Comparison of ENCODE assay signal across 27 cellular contexts in genomic region chr12:64173456-64173855, GRCh38. TPM values are rescaled to one million over a fixed set of nuclear protein-coding genes. Genes with fewer than 3 reads are reported as not detected.
DNase-seq lines count a peak whose midpoint lies in the region; ATAC-seq and TF ChIP-seq lines count a peak whose summit lies in the region.
"Had no signal": no experiment of that assay in that cellular context is flagged by ENCODE, and none has a peak within 500 bp of the region (broad histone marks: within the 10 kb centered on the region; RNA-seq: fewer than 3 reads in every experiment).

No MANE protein-coding gene starts in this region.

- WGBS in trophoblast cell (ENCODE audit: extremely low coverage, insufficient coverage, insufficient read length), result no CpG with 5 or more reads among the region's 3 CpGs
- WGBS in esophagus squamous epithelium, 2 donors, result 85 to 88% methylated on average over 3 of the region's 3 CpGs

- H2AK5ac ChIP-seq in trophoblast cell (ENCODE audit: low read length), result no peak overlapping the region

- H3K36me3 ChIP-seq in HCT116 (ENCODE audit: control insufficient read depth in 1 of 2, insufficient read depth in 2 of 2, low read length in 2 of 2) (no peaks in the 10 kb centered on the region), trophoblast cell (ENCODE audit: control insufficient read depth in 1 of 2, insufficient read depth in 2 of 2, low read length in 2 of 2) (no peaks in the 10 kb centered on the region), esophagus squamous epithelium (no peaks in the 10 kb centered on the region)
- H3K36me3 ChIP-seq: heart left ventricle, thyroid gland had no signal

- H3K27me3 ChIP-seq in HCT116 (ENCODE audit: insufficient read depth, low read length) (no peaks in the 10 kb centered on the region), trophoblast cell (ENCODE audit: insufficient read depth, low read length) (no peaks in the 10 kb centered on the region), esophagus squamous epithelium (no peaks in the 10 kb centered on the region)
- H3K27me3 ChIP-seq: heart left ventricle, thyroid gland had no signal

- H3K4me3 ChIP-seq in HCT116 (replicated peaks in 1 of 2; ENCODE audit: low read depth in 1 of 2, low read length in 2 of 2), result no peak overlapping the region
- no peak overlapping the region for H3K4me3 ChIP-seq in trophoblast cell (ENCODE audit: low read depth, low read length)
- no peak overlapping the region for H3K4me3 ChIP-seq in esophagus squamous epithelium
- H3K4me3 ChIP-seq: heart left ventricle, thyroid gland had no signal

- no peak for ATAC-seq in HCT116
- ATAC-seq in GM19455 (IDR thresholded peaks at IDR 0.05; ENCODE audit: unreplicated experiment), result no peak
- ATAC-seq: activated CD4-positive, CD25-positive, alpha-beta regulatory T cell treated with anti-CD3 and anti-CD28 coated beads, Interleukin-2, amount 50 U/mL, for 24 hours; esophagus mucosa; heart left ventricle had no signal

- TF ChIP-seq CTCF in HCT116 (IDR thresholded peaks at IDR 0.05 in 2 of 3, conservative IDR thresholded peaks at IDR 0.05 in 1 of 3; ENCODE audit: borderline replicate concordance in 1 of 3, insufficient read depth in 1 of 3, low read depth in 2 of 3, low read length in 2 of 3) (no peak), esophagus squamous epithelium (IDR thresholded peaks at IDR 0.05) (no peak)

- no peak overlapping the region for H3K4ac ChIP-seq in trophoblast cell (ENCODE audit: low read depth, low read length)

- H4K12ac ChIP-seq in trophoblast cell (ENCODE audit: low read depth, low read length), result no peak overlapping the region

- no peaks in the 10 kb centered on the region for H4K20me1 ChIP-seq in HCT116 (ENCODE audit: insufficient read depth)

- H2BK5ac ChIP-seq in trophoblast cell (ENCODE audit: low read depth, low read length, poor library complexity), result no peak overlapping the region

- H3K18ac ChIP-seq in trophoblast cell (ENCODE audit: low read length), result no peak overlapping the region

- no peak overlapping the region for H3K27ac ChIP-seq in HCT116 (ENCODE audit: low read depth, low read length)
- H3K27ac ChIP-seq in epithelial cell of prostate, result peak overlapping the region; percentile 91
- no peak overlapping the region for H3K27ac ChIP-seq in trophoblast cell (ENCODE audit: low read depth, low read length)
- H3K27ac ChIP-seq in esophagus squamous epithelium, result no peak overlapping the region
- H3K27ac ChIP-seq: C4-2B, heart left ventricle, KMS-11, thyroid gland had no signal

- POLR2A ChIA-PET in HCT116 (lab: Charles Lee), result interaction anchor here (0.6 kb wide), 1 partner anchor 257 kb away, joined by 3 read pairs; no protein-coding TSS in a partner anchor

- CTCF ChIA-PET in HCT116 (lab: Charles Lee), result no interaction called here

- H3K79me2 ChIP-seq in HCT116 (ENCODE audit: insufficient read depth, low read length) (no peaks in the 10 kb centered on the region), trophoblast cell (ENCODE audit: control insufficient read depth, insufficient read depth, low read length, poor library complexity) (no peaks in the 10 kb centered on the region)

- intact Hi-C loops in HCT116 (cut with micrococcal nuclease), result no loop called here
- intact Hi-C loops in esophagus squamous epithelium (cut with DNase I), result no loop called here

- H3K4me2 ChIP-seq in HCT116 (ENCODE audit: low read length) (peak overlapping the region; percentile 69; the same call in 1 of the 2 replicates), trophoblast cell (ENCODE audit: low read length) (no peak overlapping the region)
- H3K4me2 ChIP-seq: KMS-11, SK-N-SH had no signal

- H3K14ac ChIP-seq in trophoblast cell (ENCODE audit: low read length), result no peak overlapping the region

- TF ChIP-seq RAD21 in HCT116 (IDR thresholded peaks at IDR 0.05; ENCODE audit: low read depth), result no peak

- RAD21 ChIA-PET in HCT116 (lab: Charles Lee; ENCODE audit: low non-redundant PET in 1 of 2, low total read pairs in 2 of 2, uncharacterized antibody in 2 of 2, unreplicated experiment in 2 of 2), result no interaction called here

- H2BK120ac ChIP-seq in trophoblast cell (ENCODE audit: insufficient read depth, low read length, poor library complexity), result no peak overlapping the region

- H3K9me3 ChIP-seq in HCT116 (ENCODE audit: control insufficient read depth in 1 of 2, insufficient read depth in 1 of 2, low read depth in 1 of 2, low read length in 2 of 2) (no peaks in the 10 kb centered on the region), trophoblast cell (ENCODE audit: insufficient read depth, low read depth, low read length) (no peaks in the 10 kb centered on the region), esophagus squamous epithelium (no peaks in the 10 kb centered on the region)
- H3K9me3 ChIP-seq: heart left ventricle, SK-N-SH, thyroid gland had no signal

- no peak overlapping the region for H3K23ac ChIP-seq in trophoblast cell (ENCODE audit: low read length)

- H3K4me1 ChIP-seq in HCT116 (ENCODE audit: control insufficient read depth in 1 of 2, insufficient read depth in 2 of 2, low read length in 2 of 2) (peaks cover 4 to 46% of the 10 kb centered on the region in 2 experiments), trophoblast cell (ENCODE audit: control insufficient read depth in 1 of 2, insufficient read depth in 2 of 2, low read length in 2 of 2) (peaks cover 0 to 2% of the 10 kb centered on the region in 2 experiments), esophagus squamous epithelium (peaks cover 0 to 7% (median 0%) of the 10 kb centered on the region in 3 donors)
- H3K4me1 ChIP-seq: thyroid gland had no signal

- BruUV-seq in HCT116 (replicated peaks; lab: Mats Ljungman, UMichigan), result no TSS peak

- DNase-seq in HCT116 (ENCODE audit: low read depth, low spot score) (no peak), NCI-H82 (lab: John Stamatoyannopoulos, UW) (peak; percentile 29), epithelial cell of prostate (ENCODE audit: low read depth, low spot score) (no peak), trophoblast cell (peak; percentile 82 to 93), NCI-H1092 treated with DMSO at 0.1 percent for 48 hours (lab: John Stamatoyannopoulos, UW) (no peak), esophagus squamous epithelium (lab: John Stamatoyannopoulos, UW) (no peak)
- DNase-seq: activated CD4-positive, alpha-beta T cell treated with anti-CD3 and anti-CD28 coated beads, Interleukin-2, amount 50 U/mL, for 48 hours; activated naive CD4-positive, alpha-beta T cell; activated T-cell treated with anti-CD3 and anti-CD28 coated beads, Interleukin-2, amount 50 U/mL, for 48 hours; COR-L47; DMS79 treated with DMSO at 0.1 percent for 48 hours; endodermal cell; foreskin melanocyte; heart left ventricle; kidney; NCI-H1417; NCI-H2081; NCI-H446; NCI-H748 treated with DMSO at 0.1 percent for 48 hours; SK-N-SH; stimulated activated CD4-positive, alpha-beta T cell treated with anti-CD3 and anti-CD28 coated beads, Interleukin-4, amount 100 ng/mL, for 24 hours; thyroid gland had no signal

- no peak overlapping the region for H2BK12ac ChIP-seq in trophoblast cell (ENCODE audit: low read length)

- H3K9me2 ChIP-seq in HCT116 (ENCODE audit: insufficient read depth), result no peaks in the 10 kb centered on the region
- H3K9me2 ChIP-seq: SK-N-SH had no signal

- TF ChIP-seq POLR2A in HCT116 (IDR thresholded peaks at IDR 0.05; ENCODE audit: borderline replicate concordance, extremely low read depth, insufficient read depth, insufficient read length) (no peak), esophagus squamous epithelium (IDR thresholded peaks at IDR 0.05) (no peak)

- no peak overlapping the region for H2AFZ ChIP-seq in HCT116 (ENCODE audit: low read depth, low read length, poor library complexity, severe bottlenecking)
- H2AFZ ChIP-seq in trophoblast cell (ENCODE audit: insufficient read depth, low read length, poor library complexity), result no peak overlapping the region

- H3K9ac ChIP-seq in HCT116 (ENCODE audit: low read length), result no peak overlapping the region
- H3K9ac ChIP-seq in trophoblast cell (ENCODE audit: low read length), result no peak overlapping the region
- H3K9ac ChIP-seq: KMS-11, SK-N-SH had no signal

- no peak overlapping the region for H4K91ac ChIP-seq in trophoblast cell (ENCODE audit: low read depth, low read length)

- H3K79me1 ChIP-seq in trophoblast cell (ENCODE audit: low read length), result no peaks in the 10 kb centered on the region

- H4K8ac ChIP-seq in trophoblast cell (ENCODE audit: low read depth, low read length), result no peak overlapping the region

TF ChIP-seq in HCT116, 20 proteins besides CTCF, POLR2A, EP300 and RAD21 (continues in another document):
- TF ChIP-seq EZH2 (IDR thresholded peaks at IDR 0.05), result no peak
- no peak for TF ChIP-seq CBX3 (IDR thresholded peaks at IDR 0.05; ENCODE audit: low read depth)
- no peak for TF ChIP-seq ZFX (IDR thresholded peaks at IDR 0.05)
- no peak for TF ChIP-seq YY1 (IDR thresholded peaks at IDR 0.05; ENCODE audit: extremely low read depth, insufficient replicate concordance, low read depth, low read length)
- TF ChIP-seq SRF (IDR thresholded peaks at IDR 0.05; ENCODE audit: low read depth), result no peak
- TF ChIP-seq, protein P1, sequence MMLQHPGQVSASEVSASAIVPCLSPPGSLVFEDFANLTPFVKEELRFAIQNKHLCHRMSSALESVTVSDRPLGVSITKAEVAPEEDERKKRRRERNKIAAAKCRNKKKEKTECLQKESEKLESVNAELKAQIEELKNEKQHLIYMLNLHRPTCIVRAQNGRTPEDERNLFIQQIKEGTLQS (IDR thresholded peaks at IDR 0.05), result no peak
- TF ChIP-seq CEBPB (IDR thresholded peaks at IDR 0.05; ENCODE audit: low read depth), result no peak
- TF ChIP-seq EGR1 (IDR thresholded peaks at IDR 0.05; ENCODE audit: low read depth), result no peak
- TF ChIP-seq POLR2AphosphoS5 (IDR thresholded peaks at IDR 0.05; ENCODE audit: low read depth, low read length), result no peak
- TF ChIP-seq TCF7L2 (IDR thresholded peaks at IDR 0.05; ENCODE audit: borderline replicate concordance, extremely low read depth, insufficient read depth, insufficient read length), result no peak

RNA-seq across cellular contexts. Expression of gene KICS2, which starts 48.6 kb away (rescaled TPM):
- total RNA-seq in HCT116 (2021; ENCODE audit: unreplicated experiment) (18.1 TPM), esophagus squamous epithelium (10 to 100 TPM in 2 of 4 donors, 1 to 10 TPM in 2; 6.2 to 15.8 (median 9.8) TPM)
- polyA plus RNA-seq in HCT116 (2012), result 5.6 and 6.8 TPM in 2 replicates
- polyA plus RNA-seq in trophoblast cell (2013), result 1.6 and 1.8 TPM in 2 replicates

Comparison
In these comparisons a context has a peak if more than half of its experiments do, and no peak if none do; other contexts are left out.
1. DNase-seq: peak in NCI-H82 (single experiment) and trophoblast cell (2 of 2); none in HCT116 (single experiment), epithelial cell of prostate (single experiment), NCI-H1092 treated with DMSO at 0.1 percent for 48 hours (single experiment) and esophagus squamous epithelium (single experiment).